Comparison of ENCODE assay signal across 8 cellular contexts in the genomic region with DNA sequence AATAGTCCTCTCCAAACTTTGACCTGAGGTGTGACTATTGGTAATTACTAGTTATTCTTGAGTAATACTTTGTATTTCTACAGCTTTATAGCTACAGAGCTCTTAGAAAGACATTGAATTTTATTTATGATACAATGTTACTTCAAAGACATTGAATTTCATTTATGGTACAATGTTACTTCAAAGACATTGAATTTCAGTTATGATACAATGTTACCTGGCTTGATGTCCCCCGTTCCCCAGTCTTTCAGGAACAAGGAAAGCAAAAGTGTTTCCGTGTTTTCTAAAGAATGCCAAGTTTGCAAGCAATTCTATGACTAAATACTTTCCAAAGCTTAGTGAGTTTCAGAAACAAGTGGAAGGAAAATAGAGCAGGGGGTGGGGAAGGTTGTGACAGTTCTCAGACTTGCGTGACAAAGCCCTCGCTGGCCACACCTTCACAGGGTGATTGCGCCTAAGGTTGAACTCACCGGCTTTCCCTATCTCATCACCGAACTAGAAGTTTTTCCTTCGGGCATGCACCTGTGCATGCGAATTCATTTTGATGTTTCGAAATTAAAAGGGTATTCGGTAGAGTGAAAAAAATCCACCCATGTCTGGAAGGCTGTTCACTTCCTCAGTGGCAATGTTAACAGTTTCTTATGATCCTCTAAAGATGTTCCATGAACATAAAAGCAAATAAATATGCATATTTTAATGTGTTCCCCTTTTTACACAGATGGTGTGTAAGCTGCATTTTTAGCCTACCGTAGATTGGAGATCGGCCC. TPM values are rescaled to one million over a fixed set of nuclear protein-coding genes. Genes with fewer than 3 reads are reported as not detected.
DNase-seq lines count a peak whose midpoint lies in the region; ATAC-seq and TF ChIP-seq lines count a peak whose summit lies in the region.

No MANE protein-coding gene starts in this region.

- H3K9ac ChIP-seq in OCI-LY3 (ENCODE audit: low read length) = peak overlapping the region; percentile 91

- TF ChIP-seq CTCF in OCI-LY3 (IDR thresholded peaks at IDR 0.05; ENCODE audit: low read depth, low read length) = no peak
- no peak for TF ChIP-seq CTCF in foreskin keratinocyte (conservative IDR thresholded peaks at IDR 0.05)
- TF ChIP-seq CTCF in vagina (IDR thresholded peaks at IDR 0.05) = no peak

- peaks cover 53% of the 10 kb centered on the region for H3K36me3 Mint-ChIP-seq in activated T-helper 17 cell treated with anti-CD3 and anti-CD28 coated beads, Interleukin-2, amount 50 U/mL, for 72 hours (ENCODE audit: low read depth)

- peaks cover 50% of the 10 kb centered on the region for H3K79me2 ChIP-seq in OCI-LY3 (ENCODE audit: low read length)

- H3K27ac Mint-ChIP-seq in activated T-helper 17 cell treated with anti-CD3 and anti-CD28 coated beads, Interleukin-2, amount 50 U/mL, for 72 hours = peak overlapping the region; percentile 99

- DNase-seq in SHP77 (lab: John Stamatoyannopoulos, UW) = peak; percentile 15 to 27
- no peak for DNase-seq in SHP77 treated with DMSO at 0.1 percent for 48 hours (lab: John Stamatoyannopoulos, UW)
- no peak for DNase-seq in foreskin keratinocyte
- DNase-seq in putamen (ENCODE audit: low spot score) = peak; percentile 20
- DNase-seq in vagina (ENCODE audit: extremely low spot score in 2 of 2) = no peak
- no peak for DNase-seq in inferior parietal cortex (ENCODE audit: extremely low spot score)

- H4K20me1 ChIP-seq in OCI-LY3 (ENCODE audit: insufficient read depth, low read length) = peaks cover 21% of the 10 kb centered on the region

- intact Hi-C loops in vagina (cut with DNase I) = no loop called here

- H3K36me3 ChIP-seq in OCI-LY3 (replicated peaks; ENCODE audit: low read depth, low read length) (peaks cover 20% of the 10 kb centered on the region), vagina (peaks cover 0 to 1% of the 10 kb centered on the region in 2 donors)

- H3K27me3 Mint-ChIP-seq in activated T-helper 17 cell treated with anti-CD3 and anti-CD28 coated beads, Interleukin-2, amount 50 U/mL, for 72 hours = no peaks in the 10 kb centered on the region

- peak overlapping the region; percentile 99 for H3K4me3 ChIP-seq in OCI-LY3 (ENCODE audit: low read length)
- H3K4me3 ChIP-seq in vagina = peak overlapping the region; percentile 74 to 77

- peak overlapping the region; percentile 94 for H3K4me3 Mint-ChIP-seq in activated T-helper 17 cell treated with anti-CD3 and anti-CD28 coated beads, Interleukin-2, amount 50 U/mL, for 72 hours

- H3K9me3 Mint-ChIP-seq in activated T-helper 17 cell treated with anti-CD3 and anti-CD28 coated beads, Interleukin-2, amount 50 U/mL, for 72 hours = no peaks in the 10 kb centered on the region

- H3K9me3 ChIP-seq in OCI-LY3 (ENCODE audit: insufficient read depth, low read length) = no peaks in the 10 kb centered on the region
- no peaks in the 10 kb centered on the region for H3K9me3 ChIP-seq in vagina

- peak overlapping the region; percentile 89 for H3K4me2 ChIP-seq in OCI-LY3 (ENCODE audit: low read length)

- H3K27me3 ChIP-seq in OCI-LY3 (ENCODE audit: low read depth, low read length) (no peaks in the 10 kb centered on the region), foreskin keratinocyte (no peaks in the 10 kb centered on the region), vagina (no peaks in the 10 kb centered on the region)

- TF ChIP-seq POLR2A in vagina (IDR thresholded peaks at IDR 0.05) = no peak

- ATAC-seq in activated T-helper 17 cell treated with anti-CD3 and anti-CD28 coated beads, Interleukin-2, amount 50 U/mL, for 72 hours (replicated peaks) = peak; percentile 64
- no peak for ATAC-seq in foreskin keratinocyte

- peak overlapping the region; percentile 94 for H2AFZ ChIP-seq in OCI-LY3 (ENCODE audit: low read depth, low read length)

- H3K27ac ChIP-seq in OCI-LY3 (ENCODE audit: low read length) (peak overlapping the region; percentile 71), foreskin keratinocyte (peak overlapping the region; percentile 43), vagina (peak overlapping the region; percentile 72)

- H3K4me1 ChIP-seq in OCI-LY3 (ENCODE audit: low read length) (peaks cover 15% of the 10 kb centered on the region), foreskin keratinocyte (peaks cover 17% of the 10 kb centered on the region), vagina (peaks cover 39% of the 10 kb centered on the region)

- peaks cover 30% of the 10 kb centered on the region for H3K4me1 Mint-ChIP-seq in activated T-helper 17 cell treated with anti-CD3 and anti-CD28 coated beads, Interleukin-2, amount 50 U/mL, for 72 hours

RNA-seq across cellular contexts. Expression of gene PAXBP1, which starts 0.9 kb away (rescaled TPM):
- total RNA-seq in activated T-helper 17 cell treated with anti-CD3 and anti-CD28 coated beads, Interleukin-2, amount 50 U/mL, for 72 hours = 100 to 1,000 TPM in 1 of 2 donors, 10 to 100 TPM in 1; 44.4 to 126 TPM
- total RNA-seq in foreskin keratinocyte (22.5 and 23.7 TPM in 2 replicates), vagina (55.0 TPM)
- 6.3 and 7.8 TPM in 2 replicates for polyA plus RNA-seq in foreskin keratinocyte

RNA-seq across cellular contexts. Expression of gene SYNJ1, which starts 44.7 kb away (rescaled TPM):
- 10 to 100 TPM; 13.8 to 22.5 TPM for total RNA-seq in activated T-helper 17 cell treated with anti-CD3 and anti-CD28 coated beads, Interleukin-2, amount 50 U/mL, for 72 hours
- total RNA-seq in foreskin keratinocyte (6.2 and 6.3 TPM in 2 replicates), vagina (22.8 TPM)
- polyA plus RNA-seq in foreskin keratinocyte = 1.8 and 2.0 TPM in 2 replicates

Comparison
In these comparisons a context has a peak if more than half of its experiments do, and no peak if none do; other contexts are left out.
1. DNase-seq: peak in SHP77 (2 of 2) and putamen (single experiment); none in SHP77 treated with DMSO at 0.1 percent for 48 hours (single experiment), foreskin keratinocyte (0 of 2), vagina (0 of 2) and inferior parietal cortex (single experiment).
2. Peak in every context shown above with its lines, with median percentiles within 50 percentile points of each other: H3K27ac ChIP-seq.